In the genomic region with DNA sequence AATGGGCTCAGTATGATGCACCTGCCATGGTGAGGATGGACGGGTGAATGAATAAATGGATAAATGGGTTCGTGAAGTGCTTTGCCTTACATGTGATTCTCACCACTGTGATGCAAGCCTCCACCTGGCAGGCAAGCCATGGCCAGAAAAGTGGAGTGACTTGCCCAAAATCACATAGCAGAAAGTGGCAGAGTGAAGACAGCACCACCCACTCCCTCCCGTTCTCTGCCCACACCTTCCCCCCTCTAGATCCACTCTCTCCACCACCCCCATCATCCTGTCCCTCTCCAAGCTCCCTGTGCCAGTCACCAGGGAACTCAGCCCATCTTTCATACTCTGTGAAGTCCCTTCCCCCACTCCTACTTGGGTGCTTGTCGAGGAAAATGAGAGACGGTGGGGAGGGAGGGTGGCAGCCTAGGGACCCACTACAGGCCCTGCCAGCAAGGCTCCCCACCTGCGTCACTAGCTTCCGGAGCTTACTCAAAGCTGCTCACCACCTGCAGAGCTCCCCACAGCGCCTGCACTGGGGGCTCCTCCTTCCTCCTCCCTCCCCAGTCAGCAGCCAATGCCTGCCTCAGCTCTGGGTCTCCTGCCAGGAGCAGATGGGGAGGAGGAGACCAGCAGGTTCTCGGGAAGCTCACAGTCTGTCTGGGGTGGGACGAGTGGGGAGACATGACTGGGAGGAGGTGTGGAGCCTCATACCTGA, we compare ENCODE assay signal across 9 cellular contexts.
DNase-seq lines count a peak whose midpoint lies in the region; ATAC-seq lines count a peak whose summit lies in the region.
"Had no signal": no experiment of that assay in that cellular context is flagged by ENCODE, and none has a peak within 500 bp of the region (broad histone marks: within the 10 kb centered on the region; RNA-seq: fewer than 3 reads in every experiment).

No MANE protein-coding gene starts in this region.

- POLR2A ChIA-PET in activated CD4-positive, alpha-beta T cell treated with anti-CD3 and anti-CD28 coated beads for 36 hours (lab: Charles Lee): interaction anchor here (0.8 kb wide), 1 partner anchor 782 kb away, joined by 3 read pairs; no protein-coding TSS in a partner anchor

- DNase-seq in NCI-H1694 treated with DMSO at 0.1 percent for 48 hours (lab: John Stamatoyannopoulos, UW) (peak; percentile 82), caudate nucleus (lab: John Stamatoyannopoulos, UW) (peak in 50 of 61 donors; percentile 16 to 95 (median 73)), NCI-H187 treated with DMSO at 0.1 percent for 48 hours (lab: John Stamatoyannopoulos, UW) (no peak), glomerular visceral epithelial cell (ENCODE audit: extremely low spot score) (no peak), HUDEP-2 (lab: John Stamatoyannopoulos, UW; ENCODE audit: unreplicated experiment in 76 of 76) (no peak)
- peak; percentile 82 for DNase-seq in activated CD4-positive, alpha-beta T cell treated with anti-CD3 and anti-CD28 coated beads for 36 hours
- DNase-seq in stimulated activated CD8-positive, alpha-beta memory T cell treated with anti-CD3 and anti-CD28 coated beads, Interleukin-4, amount 100 ng/mL, for 48 hours: peak; percentile 72
- DNase-seq: PC-3 had no signal

- H3K9me3 Mint-ChIP-seq in activated CD4-positive, alpha-beta T cell treated with anti-CD3 and anti-CD28 coated beads for 36 hours (ENCODE audit: low read depth): no peaks in the 10 kb centered on the region

- H3K27ac ChIP-seq in caudate nucleus (ENCODE audit: low read depth, low read length): peak overlapping the region; percentile 40

- ATAC-seq in activated CD4-positive, alpha-beta T cell treated with anti-CD3 and anti-CD28 coated beads for 36 hours: peak; percentile 96
- no peak for ATAC-seq in HG02938 (IDR thresholded peaks at IDR 0.05; ENCODE audit: unreplicated experiment)
- ATAC-seq: PC-3 had no signal

- no peaks in the 10 kb centered on the region for H3K36me3 Mint-ChIP-seq in activated CD4-positive, alpha-beta T cell treated with anti-CD3 and anti-CD28 coated beads for 36 hours (ENCODE audit: low read depth)

- H3K4me1 Mint-ChIP-seq in activated CD4-positive, alpha-beta T cell treated with anti-CD3 and anti-CD28 coated beads for 36 hours: peaks cover 24% of the 10 kb centered on the region

- peaks cover 39% of the 10 kb centered on the region for H3K27me3 Mint-ChIP-seq in activated CD4-positive, alpha-beta T cell treated with anti-CD3 and anti-CD28 coated beads for 36 hours

- peak overlapping the region; percentile 57 for H3K27ac Mint-ChIP-seq in activated CD4-positive, alpha-beta T cell treated with anti-CD3 and anti-CD28 coated beads for 36 hours

- no peak overlapping the region for H3K4me3 Mint-ChIP-seq in activated CD4-positive, alpha-beta T cell treated with anti-CD3 and anti-CD28 coated beads for 36 hours

- intact Hi-C loops in activated CD4-positive, alpha-beta T cell treated with anti-CD3 and anti-CD28 coated beads for 36 hours (cut with DNase I, micrococcal nuclease): no loop called here

- CTCF ChIA-PET in activated CD4-positive, alpha-beta T cell treated with anti-CD3 and anti-CD28 coated beads for 36 hours (lab: Charles Lee): interaction anchor here (0.7 to 9.2 kb wide), 10 partner anchors 17 to 424 kb away, joined by 3 to 74 read pairs (median 3); no protein-coding TSS in a partner anchor

Comparison
In these comparisons a context has a peak if more than half of its experiments do, and no peak if none do; other contexts are left out.
1. DNase-seq: peak in NCI-H1694 treated with DMSO at 0.1 percent for 48 hours (single experiment), activated CD4-positive, alpha-beta T cell treated with anti-CD3 and anti-CD28 coated beads for 36 hours (single experiment), caudate nucleus (50 of 61) and stimulated activated CD8-positive, alpha-beta memory T cell treated with anti-CD3 and anti-CD28 coated beads, Interleukin-4, amount 100 ng/mL, for 48 hours (single experiment); none in NCI-H187 treated with DMSO at 0.1 percent for 48 hours (single experiment), glomerular visceral epithelial cell (single experiment) and HUDEP-2 (0 of 76).